16 cellular contexts compared by ENCODE assay signal in genomic region chr4:61950625-61951024, GRCh38.
DNase-seq lines count a peak whose midpoint lies in the region; ATAC-seq, FAIRE-seq and TF ChIP-seq lines count a peak whose summit lies in the region.
"Had no signal": no experiment of that assay in that cellular context is flagged by ENCODE, and none has a peak within 500 bp of the region (broad histone marks: within the 10 kb centered on the region; RNA-seq: fewer than 3 reads in every experiment).

No MANE protein-coding gene starts in this region.

- no peak overlapping the region for H4K91ac ChIP-seq in H1 (replicated peaks; ENCODE audit: insufficient read length, low read length)

- H4K8ac ChIP-seq in H1 (ENCODE audit: extremely low read depth, insufficient read depth, low read length), result no peak overlapping the region

- H3K27ac ChIP-seq in H1 (ENCODE audit: low read depth, low read length), result no peak overlapping the region
- no peak overlapping the region for H3K27ac ChIP-seq in iPS DF 6.9 (ENCODE audit: low read length)
- no peak overlapping the region for H3K27ac ChIP-seq in neural progenitor cell

- no peak overlapping the region for H3K14ac ChIP-seq in H1 (ENCODE audit: insufficient read length)

- TF ChIP-seq CTCF in H1 (IDR thresholded peaks at IDR 0.05; ENCODE audit: control extremely low read depth in 1 of 3, insufficient read depth in 1 of 3, low read depth in 1 of 3, low read length in 3 of 3), result no peak
- no peak for TF ChIP-seq CTCF in neural progenitor cell (IDR thresholded peaks at IDR 0.05)

- H3K56ac ChIP-seq in H1 (replicated peaks; ENCODE audit: insufficient read length, low read depth, low read length), result no peak overlapping the region

- H3K4me1 ChIP-seq in H1 (replicated peaks in 1 of 4; ENCODE audit: control insufficient read depth in 3 of 4, insufficient read depth in 4 of 4, low read length in 3 of 4), result peaks cover 0 to 2% (median 0%) of the 10 kb centered on the region in 4 experiments; a peak in 2 of 7 replicates
- no peaks in the 10 kb centered on the region for H3K4me1 ChIP-seq in iPS DF 6.9 (ENCODE audit: control insufficient read depth, insufficient read depth, low read length)
- H3K4me1 ChIP-seq in neural progenitor cell, result peaks cover 10% of the 10 kb centered on the region

- no peaks in the 10 kb centered on the region for H3F3A ChIP-seq in neural progenitor cell (ENCODE audit: low read depth)

- TF ChIP-seq EP300 in H1 (IDR thresholded peaks at IDR 0.05; ENCODE audit: borderline replicate concordance in 1 of 2, low read depth in 2 of 2, low read length in 2 of 2), result no peak

- TF ChIP-seq POLR2A in H1 (IDR thresholded peaks at IDR 0.05; ENCODE audit: control extremely low read depth in 1 of 2, low read depth in 2 of 2, low read length in 2 of 2), result no peak

- no peak overlapping the region for H3K4ac ChIP-seq in H1 (replicated peaks; ENCODE audit: insufficient read length, low read depth, low read length)

- peaks cover under 1% of the 10 kb centered on the region for H3K9me3 Mint-ChIP-seq in neural progenitor cell

- H2BK20ac ChIP-seq in H1 (ENCODE audit: low read length), result no peak overlapping the region

- H2BK15ac ChIP-seq in H1 (ENCODE audit: low read length), result no peak overlapping the region

- H3K27ac Mint-ChIP-seq in neural progenitor cell, result peak overlapping the region; percentile 15
- H3K27ac Mint-ChIP-seq: B cell; CD4-positive, alpha-beta T cell; IgD-negative memory B cell had no signal

- no peak overlapping the region for H3K4me3 Mint-ChIP-seq in neural progenitor cell
- H3K4me3 Mint-ChIP-seq: B cell; CD4-positive, alpha-beta T cell; IgD-negative memory B cell had no signal

- H2AK5ac ChIP-seq in H1 (ENCODE audit: low read depth, low read length), result no peak overlapping the region

- H3K4me3 ChIP-seq in H7 (ENCODE audit: insufficient read depth, low read depth, low read length) (no peak overlapping the region), H1 (ENCODE audit: extremely low read depth in 1 of 4, insufficient read depth in 2 of 4, low read depth in 3 of 4, low read length in 4 of 4) (no peak overlapping the region), iPS DF 6.9 (ENCODE audit: low read length) (no peak overlapping the region), neural progenitor cell (no peak overlapping the region)
- H3K4me3 ChIP-seq: GM12878 had no signal

- H3K9me3 ChIP-seq in H1 (ENCODE audit: insufficient read depth in 2 of 2, low read depth in 1 of 2, low read length in 1 of 2), result no peaks in the 10 kb centered on the region
- H3K9me3 ChIP-seq in iPS DF 6.9 (ENCODE audit: control insufficient read depth, insufficient read depth, low read length), result no peaks in the 10 kb centered on the region
- H3K9me3 ChIP-seq in neural progenitor cell (ENCODE audit: low read depth), result no peaks in the 10 kb centered on the region

- TF ChIP-seq RAD21 in H1 (IDR thresholded peaks at IDR 0.05 in 1 of 2, conservative IDR thresholded peaks at IDR 0.05 in 1 of 2; ENCODE audit: low read depth in 2 of 2, low read length in 2 of 2), result no peak

- H4K20me1 ChIP-seq in H1 (replicated peaks in 1 of 2; ENCODE audit: control insufficient read depth in 1 of 2, insufficient read depth in 2 of 2, low read length in 2 of 2), result no peaks in the 10 kb centered on the region
- H4K20me1 ChIP-seq in neural progenitor cell (ENCODE audit: low read depth), result no peaks in the 10 kb centered on the region

- H3K27me3 ChIP-seq in H7 (ENCODE audit: control insufficient read depth, insufficient read depth, low read length) (no peaks in the 10 kb centered on the region), H1 (replicated peaks in 1 of 4; ENCODE audit: control insufficient read depth in 3 of 4, extremely low read depth in 1 of 4, insufficient read depth in 3 of 4, low read length in 3 of 4) (no peaks in the 10 kb centered on the region), iPS DF 6.9 (ENCODE audit: control insufficient read depth, insufficient read depth, low read length) (no peaks in the 10 kb centered on the region), neural progenitor cell (no peaks in the 10 kb centered on the region)

- H3K79me2 ChIP-seq in H1 (ENCODE audit: control insufficient read depth in 1 of 2, insufficient read depth in 2 of 2, low read length in 2 of 2) (no peaks in the 10 kb centered on the region), neural progenitor cell (ENCODE audit: low read depth) (no peaks in the 10 kb centered on the region)

- H2BK120ac ChIP-seq in H1 (replicated peaks; ENCODE audit: low read depth, low read length), result no peak overlapping the region

- peak; percentile 95 for FAIRE-seq in H1 (lab: Jason Lieb, UNC)
- FAIRE-seq: A204.1, GM12878 had no signal

- H3K36me3 ChIP-seq in H7 (replicated peaks; ENCODE audit: control insufficient read depth, insufficient read depth, low read length) (no peaks in the 10 kb centered on the region), H1 (ENCODE audit: control insufficient read depth in 2 of 4, insufficient read depth in 4 of 4, low read length in 3 of 4) (no peaks in the 10 kb centered on the region), iPS DF 6.9 (ENCODE audit: control insufficient read depth, insufficient read depth, low read length) (no peaks in the 10 kb centered on the region), neural progenitor cell (no peaks in the 10 kb centered on the region)

- POLR2A ChIA-PET in H1 (lab: Charles Lee; ENCODE audit: partially characterized antibody), result interaction anchor here (0.7 to 1.3 kb wide), 3 partner anchors 9 to 190 kb away, joined by 3 to 4 read pairs (median 3); no protein-coding TSS in a partner anchor

- no peak overlapping the region for H2BK12ac ChIP-seq in H1 (ENCODE audit: low read depth, low read length)

- no peak for ATAC-seq in HG02763 (IDR thresholded peaks at IDR 0.05; ENCODE audit: unreplicated experiment)
- no peak for ATAC-seq in GM21717 (IDR thresholded peaks at IDR 0.05; ENCODE audit: unreplicated experiment)
- ATAC-seq: GM12878 had no signal

- peaks cover 2% of the 10 kb centered on the region for H3K27me3 Mint-ChIP-seq in neural progenitor cell (ENCODE audit: insufficient read depth, low read depth)
- H3K27me3 Mint-ChIP-seq: B cell; CD4-positive, alpha-beta T cell; IgD-negative memory B cell had no signal

- no peak overlapping the region for H2BK5ac ChIP-seq in H1 (ENCODE audit: low read depth, low read length)

- no peaks in the 10 kb centered on the region for H3K79me1 ChIP-seq in H1 (ENCODE audit: low read depth, low read length)

- H3K23ac ChIP-seq in H1 (ENCODE audit: insufficient read length), result no peak overlapping the region

- H3K4me1 Mint-ChIP-seq in neural progenitor cell, result peaks cover 8% of the 10 kb centered on the region
- H3K4me1 Mint-ChIP-seq: B cell, IgD-negative memory B cell had no signal

- H3K36me3 Mint-ChIP-seq in neural progenitor cell, result peaks cover 40% of the 10 kb centered on the region

- peak overlapping the region; percentile 63; the same call in 1 of the 2 replicates for H2AFZ ChIP-seq in H1 (ENCODE audit: low read length)
- H2AFZ ChIP-seq in neural progenitor cell (replicated peaks), result no peak overlapping the region

- 86% methylated on average over 2 of the region's 2 CpGs; no CpG with 5 or more reads in 1 of the 2 experiments for WGBS in H1 (ENCODE audit: extremely low coverage in 1 of 2, insufficient coverage in 1 of 2, insufficient read length in 1 of 2, insufficient replicate concordance in 2 of 2, low coverage in 1 of 2, low lambda C conversion rate in 2 of 2, missing lambda C conversion rate in 1 of 2), 2 experiments
- WGBS in iPS DF 6.9 (ENCODE audit: insufficient coverage, insufficient read length), result no CpG with 5 or more reads among the region's 2 CpGs

- H3K4me2 ChIP-seq in H1 (ENCODE audit: insufficient read depth in 1 of 2, low read depth in 2 of 2, low read length in 2 of 2), result no peak overlapping the region
- peak overlapping the region; percentile 0 for H3K4me2 ChIP-seq in neural progenitor cell

- H3K9ac ChIP-seq in H1 (replicated peaks in 1 of 4; ENCODE audit: extremely low read depth in 1 of 4, low read depth in 3 of 4, low read length in 3 of 4), result no peak overlapping the region
- H3K9ac ChIP-seq in neural progenitor cell, result no peak overlapping the region

- no peak overlapping the region for H3K18ac ChIP-seq in H1 (ENCODE audit: extremely low read depth, low read length)

- H4K5ac ChIP-seq in H1 (ENCODE audit: insufficient read length, low read depth, low read length), result no peak overlapping the region

- DNase-seq in H7 (peak; percentile 26), H1 (ENCODE audit: low read depth in 1 of 2, low spot score in 2 of 2) (no peak), iPS DF 6.9 (ENCODE audit: low read depth, low spot score) (peak; percentile 9), neural progenitor cell (ENCODE audit: low spot score) (peak; percentile 61), NCI-H526 treated with DMSO at 0.1 percent for 48 hours (lab: John Stamatoyannopoulos, UW) (no peak), hippocampal formation (lab: John Stamatoyannopoulos, UW) (no peak)
- DNase-seq: C1 segment of cervical spinal cord; Calu3; CD4-positive, alpha-beta T cell; DMS 273 treated with DMSO at 0.1 percent for 48 hours had no signal

- H3K23me2 ChIP-seq in H1 (ENCODE audit: low read depth, low read length), result no peaks in the 10 kb centered on the region; the same call in 1 of the 2 replicates

- CTCF ChIA-PET in H1 (lab: Charles Lee; ENCODE audit: partially characterized antibody), result no interaction called here

TF ChIP-seq in H1, 55 proteins besides CTCF, POLR2A, EP300 and RAD21:
- TF ChIP-seq YY1 (IDR thresholded peaks at IDR 0.05; ENCODE audit: low read depth, low read length) (peak; percentile 71), KDM5A (IDR thresholded peaks at IDR 0.05; ENCODE audit: low read length) (no peak), TEAD4 (IDR thresholded peaks at IDR 0.05; ENCODE audit: low read depth, low read length) (peak; percentile 40; the same call in 1 of the 2 replicates), TCF12 (IDR thresholded peaks at IDR 0.05; ENCODE audit: low read depth, low read length) (no peak), BRCA1 (IDR thresholded peaks at IDR 0.05; ENCODE audit: low read depth, low read length) (no peak)
- TF ChIP-seq, protein P1, sequence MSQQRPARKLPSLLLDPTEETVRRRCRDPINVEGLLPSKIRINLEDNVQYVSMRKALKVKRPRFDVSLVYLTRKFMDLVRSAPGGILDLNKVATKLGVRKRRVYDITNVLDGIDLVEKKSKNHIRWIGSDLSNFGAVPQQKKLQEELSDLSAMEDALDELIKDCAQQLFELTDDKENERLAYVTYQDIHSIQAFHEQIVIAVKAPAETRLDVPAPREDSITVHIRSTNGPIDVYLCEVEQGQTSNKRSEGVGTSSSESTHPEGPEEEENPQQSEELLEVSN (IDR thresholded peaks at IDR 0.05), result no peak

Comparison
In these comparisons a context has a peak if more than half of its experiments do, and no peak if none do; other contexts are left out.
1. DNase-seq: peak in H7 (single experiment), iPS DF 6.9 (single experiment) and neural progenitor cell (single experiment); none in H1 (0 of 2), NCI-H526 treated with DMSO at 0.1 percent for 48 hours (single experiment) and hippocampal formation (0 of 2).